In the genomic region with DNA sequence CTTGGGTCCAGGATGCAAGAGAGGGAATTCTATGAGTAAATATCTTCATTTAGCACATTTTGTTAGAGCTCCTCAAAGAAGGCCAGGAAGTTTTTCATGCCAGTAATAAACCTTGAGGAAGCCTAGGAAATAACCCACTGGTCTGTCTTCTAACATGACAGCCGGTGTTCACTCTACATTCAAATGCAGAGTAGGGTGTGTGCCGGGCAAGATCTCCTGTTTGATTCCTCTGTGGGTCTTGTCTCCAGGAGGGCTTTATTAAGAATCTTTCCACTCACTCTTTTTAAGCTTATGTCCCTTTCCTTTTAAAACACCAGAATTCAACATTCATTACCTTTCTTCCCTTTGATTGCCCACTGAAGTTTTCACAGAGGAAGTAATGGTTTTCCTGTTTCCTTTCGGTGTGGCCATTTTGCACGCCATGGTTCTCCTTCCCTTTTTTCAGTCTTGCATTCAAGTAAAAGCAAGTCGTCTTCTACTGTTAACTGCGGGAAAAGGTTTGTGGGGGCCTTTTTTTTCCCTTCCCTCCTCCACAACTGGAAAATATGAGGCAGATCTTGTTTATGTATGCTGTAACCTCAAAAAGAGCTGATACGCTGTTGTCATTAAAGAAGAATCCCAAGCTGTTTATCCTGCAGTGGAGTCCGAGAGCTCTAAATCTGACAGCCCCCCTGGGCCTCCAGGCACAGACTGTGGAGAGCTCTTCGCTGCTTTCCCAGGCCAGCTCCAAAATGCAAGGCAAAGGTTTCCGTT, we compare ENCODE assay signal across 7 cellular contexts.
DNase-seq lines count a peak whose midpoint lies in the region; ATAC-seq, FAIRE-seq and TF ChIP-seq lines count a peak whose summit lies in the region.

No MANE protein-coding gene starts in this region.

- no peak for ATAC-seq in HG03175 (IDR thresholded peaks at IDR 0.05; ENCODE audit: unreplicated experiment)

- H3K4me3 ChIP-seq in NB4 (ENCODE audit: low read depth, low read length), result peak overlapping the region; percentile 45

- FAIRE-seq in urothelium cell line (lab: Jason Lieb, UNC), result no peak

- TF ChIP-seq POLR2A in GM19099 (IDR thresholded peaks at IDR 0.05; ENCODE audit: extremely low read depth, insufficient read length, low read depth) (peak; percentile 13), NB4 (IDR thresholded peaks at IDR 0.05; ENCODE audit: extremely low read depth, insufficient read length) (no peak)

- DNase-seq in NB4 (ENCODE audit: low read depth) (peak; percentile 87), medulla oblongata (ENCODE audit: extremely low spot score) (peak; percentile 65), urothelium cell line (ENCODE audit: low spot score) (peak; percentile 30), inferior parietal cortex (ENCODE audit: extremely low spot score) (no peak)
- peak; percentile 4 for DNase-seq in central memory CD4-positive, alpha-beta T cell

- no peak for TF ChIP-seq CTCF in NB4 (IDR thresholded peaks at IDR 0.05; ENCODE audit: low read depth, low read length)
